ENCODE assay signal across 8 cellular contexts in genomic region chr10:102460836-102461186, GRCh38. TPM values are rescaled to one million over a fixed set of nuclear protein-coding genes. Genes with fewer than 3 reads are reported as not detected.
DNase-seq lines count a peak whose midpoint lies in the region; ATAC-seq and TF ChIP-seq lines count a peak whose summit lies in the region.

No MANE protein-coding gene starts in this region.

- POLR2A ChIA-PET in PC-3 (lab: Charles Lee; ENCODE audit: unreplicated experiment) = no interaction called here

- H3K9ac ChIP-seq in GM23248 = peak overlapping the region; percentile 52
- no peak overlapping the region for H3K9ac ChIP-seq in PC-3 (ENCODE audit: low read length)
- H3K9ac ChIP-seq in trophoblast cell (ENCODE audit: low read length) = no peak overlapping the region

- peak overlapping the region; percentile 98 for H4K8ac ChIP-seq in trophoblast cell (ENCODE audit: low read depth, low read length)

- ATAC-seq in PC-3 (peak; percentile 11), esophagus mucosa (peak; percentile 10)

- peak overlapping the region; percentile 38 for H3K4ac ChIP-seq in trophoblast cell (ENCODE audit: low read depth, low read length)

- no peak overlapping the region for H2BK5ac ChIP-seq in trophoblast cell (ENCODE audit: low read depth, low read length, poor library complexity)

- no peaks in the 10 kb centered on the region for H3K79me2 ChIP-seq in GM23248 (ENCODE audit: insufficient read depth)
- H3K79me2 ChIP-seq in PC-3 (ENCODE audit: low read length) = no peaks in the 10 kb centered on the region
- H3K79me2 ChIP-seq in trophoblast cell (ENCODE audit: control insufficient read depth, insufficient read depth, low read length, poor library complexity) = peaks cover 3% of the 10 kb centered on the region

- in situ Hi-C loops in GM23248 (cut with MboI) = no loop called here

- H3K9me3 ChIP-seq in GM23248 (ENCODE audit: low read depth) = no peaks in the 10 kb centered on the region
- no peaks in the 10 kb centered on the region for H3K9me3 ChIP-seq in PC-3 (ENCODE audit: low read length)
- peaks cover 1% of the 10 kb centered on the region for H3K9me3 ChIP-seq in trophoblast cell (ENCODE audit: insufficient read depth, low read depth, low read length)

- H3K9me2 ChIP-seq in GM23248 (ENCODE audit: insufficient read depth) (no peaks in the 10 kb centered on the region), PC-3 (replicated peaks; ENCODE audit: low read length) (no peaks in the 10 kb centered on the region)

- H2BK12ac ChIP-seq in trophoblast cell (ENCODE audit: low read length) = peak overlapping the region; percentile 75

- CTCF ChIA-PET in PC-3 (lab: Charles Lee) = interaction anchor here (0.6 kb wide), 1 partner anchor 255 kb away, joined by 15 read pairs; no protein-coding TSS in a partner anchor

- H3K4me3 ChIP-seq in GM12865 (ENCODE audit: low read depth, low read length) = peak overlapping the region; percentile 74
- peak overlapping the region; percentile 70 for H3K4me3 ChIP-seq in GM23248
- peak overlapping the region; percentile 67; the same call in 1 of the 2 replicates for H3K4me3 ChIP-seq in PC-3 (ENCODE audit: low read length)
- no peak overlapping the region for H3K4me3 ChIP-seq in trophoblast cell (ENCODE audit: low read depth, low read length)

- H3K4me1 ChIP-seq in GM23248 (ENCODE audit: insufficient read depth) (peaks cover 5% of the 10 kb centered on the region), PC-3 (ENCODE audit: insufficient read depth, low read length) (peaks cover 6% of the 10 kb centered on the region; the same call in 1 of the 2 replicates), trophoblast cell (ENCODE audit: control insufficient read depth in 1 of 2, insufficient read depth in 2 of 2, low read length in 2 of 2) (peaks cover 14 to 19% of the 10 kb centered on the region in 2 experiments)

- H3K36me3 ChIP-seq in GM23248 (ENCODE audit: low read depth) = no peaks in the 10 kb centered on the region
- H3K36me3 ChIP-seq in PC-3 (ENCODE audit: low read depth, low read length) = no peaks in the 10 kb centered on the region
- H3K36me3 ChIP-seq in trophoblast cell (ENCODE audit: control insufficient read depth in 1 of 2, insufficient read depth in 2 of 2, low read length in 2 of 2) = peaks cover 0 to 2% of the 10 kb centered on the region in 2 experiments

- H3K27ac ChIP-seq in GM23248 (no peak overlapping the region), PC-3 (ENCODE audit: low read length) (no peak overlapping the region), trophoblast cell (ENCODE audit: low read depth, low read length) (peak overlapping the region; percentile 2)

- H3K79me1 ChIP-seq in trophoblast cell (ENCODE audit: low read length) = peaks cover 8% of the 10 kb centered on the region

- peak overlapping the region; percentile 74 for H2BK120ac ChIP-seq in trophoblast cell (ENCODE audit: insufficient read depth, low read length, poor library complexity)

- WGBS in GM23248 (ENCODE audit: low coverage in 1 of 2, low lambda C conversion rate in 2 of 2, missing lambda C conversion rate in 2 of 2), 2 experiments = 41 to 42% methylated on average over 8 of the region's 8 CpGs
- WGBS in trophoblast cell (ENCODE audit: extremely low coverage, insufficient coverage, insufficient read length) = no CpG with 5 or more reads among the region's 8 CpGs

- intact Hi-C loops in PC-3 (cut with micrococcal nuclease) = no loop called here

- H3F3A ChIP-seq in GM23248 (ENCODE audit: insufficient read depth) (0 out of 2 replicates have a peak, but pooled peaks cover 6% of the 10 kb centered on the region), PC-3 (ENCODE audit: low read length, unreplicated experiment) (no peaks in the 10 kb centered on the region)

- H4K20me1 ChIP-seq in GM23248 (ENCODE audit: insufficient read depth) = no peaks in the 10 kb centered on the region
- H4K20me1 ChIP-seq in PC-3 (ENCODE audit: low read length) = no peaks in the 10 kb centered on the region

- TF ChIP-seq CTCF in GM12865 (IDR thresholded peaks at IDR 0.05; ENCODE audit: insufficient read depth, low read depth, low read length, missing control alignments) = no peak
- no peak for TF ChIP-seq CTCF in PC-3 (conservative IDR thresholded peaks at IDR 0.05; ENCODE audit: low read depth, low read length)

- peak overlapping the region; percentile 80 for H2AFZ ChIP-seq in GM23248
- H2AFZ ChIP-seq in PC-3 (ENCODE audit: low read length) = peak overlapping the region; percentile 93
- H2AFZ ChIP-seq in trophoblast cell (ENCODE audit: insufficient read depth, low read length, poor library complexity) = peak overlapping the region; percentile 94

- peak overlapping the region; percentile 87 for H4K91ac ChIP-seq in trophoblast cell (ENCODE audit: low read depth, low read length)

- BruUV-seq in PC-3 (replicated peaks; lab: Mats Ljungman, UMichigan) = no TSS peak

- H3K14ac ChIP-seq in trophoblast cell (ENCODE audit: low read length) = peak overlapping the region; percentile 45

- no peaks in the 10 kb centered on the region for H3K27me3 ChIP-seq in GM23248 (replicated peaks; ENCODE audit: insufficient read depth)
- H3K27me3 ChIP-seq in PC-3 (ENCODE audit: low read length) = no peaks in the 10 kb centered on the region
- H3K27me3 ChIP-seq in trophoblast cell (ENCODE audit: insufficient read depth, low read length) = no peaks in the 10 kb centered on the region

- H4K12ac ChIP-seq in trophoblast cell (ENCODE audit: low read depth, low read length) = peak overlapping the region; percentile 93

- H3K23ac ChIP-seq in trophoblast cell (ENCODE audit: low read length) = no peak overlapping the region

- DNase-seq in GM12865 (ENCODE audit: low read depth) = no peak
- DNase-seq in GM23248 = no peak
- no peak for DNase-seq in PC-3
- no peak for DNase-seq in trophoblast cell
- no peak for DNase-seq in HK-2 (ENCODE audit: unreplicated experiment)
- DNase-seq in NCI-H1417 (lab: John Stamatoyannopoulos, UW) = no peak
- DNase-seq in A172 (ENCODE audit: low spot score) = no peak

- H3K18ac ChIP-seq in trophoblast cell (ENCODE audit: low read length) = peak overlapping the region; percentile 11

- H2AK5ac ChIP-seq in trophoblast cell (ENCODE audit: low read length) = peak overlapping the region; percentile 55

- H3K4me2 ChIP-seq in GM23248 (ENCODE audit: unreplicated experiment) (peak overlapping the region; percentile 84), PC-3 (ENCODE audit: low read length) (peak overlapping the region; percentile 98), trophoblast cell (ENCODE audit: low read length) (peak overlapping the region; percentile 95)

RNA-seq across cellular contexts. Expression of gene C10orf95, which starts 9.5 kb away (rescaled TPM):
- total RNA-seq in GM23248 (2014; rRNA removed; shearing (Covaris generic)) = not detected in 2 replicates
- not detected in 2 replicates for polyA plus RNA-seq in GM23248 (2016; fragmentation: Nextera tagmentation; extraction: Ambion mirVana)
- 1.6 and 1.9 TPM in 2 replicates for total RNA-seq in PC-3 (2014; rRNA removed)
- total RNA-seq in esophagus mucosa = 1.6 TPM
- polyA plus RNA-seq in trophoblast cell (2013) = 17.4 and 19.7 TPM in 2 replicates
- total RNA-seq in A172 (2014; rRNA removed; shearing (Covaris generic)) = not detected in 2 replicates

RNA-seq across cellular contexts. Expression of gene CUEDC2, which starts 28.4 kb away (rescaled TPM):
- 54.1 and 58.8 TPM in 2 replicates for total RNA-seq in GM23248 (2014; rRNA removed; shearing (Covaris generic))
- polyA plus RNA-seq in GM23248 (2016; fragmentation: Nextera tagmentation; extraction: Ambion mirVana) = 85.9 and 87.6 TPM in 2 replicates
- total RNA-seq in PC-3 (2014; rRNA removed) (50.6 and 51.4 TPM in 2 replicates), esophagus mucosa (23.7 TPM)
- 45.8 and 49.8 TPM in 2 replicates for polyA plus RNA-seq in trophoblast cell (2013)
- 121 and 123 TPM in 2 replicates for total RNA-seq in A172 (2014; rRNA removed; shearing (Covaris generic))

RNA-seq across cellular contexts. Expression of gene FBXL15, which starts 40.2 kb away (rescaled TPM):
- total RNA-seq in GM23248 (2014; rRNA removed; shearing (Covaris generic)) = 23.1 and 23.6 TPM in 2 replicates
- polyA plus RNA-seq in GM23248 (2016; fragmentation: Nextera tagmentation; extraction: Ambion mirVana) = 17.7 and 19.8 TPM in 2 replicates
- total RNA-seq in PC-3 (2014; rRNA removed) (10.1 and 12.7 TPM in 2 replicates), esophagus mucosa (9.4 TPM)
- 6.1 and 6.6 TPM in 2 replicates for polyA plus RNA-seq in trophoblast cell (2013)
- 14.6 and 20.0 TPM in 2 replicates for total RNA-seq in A172 (2014; rRNA removed; shearing (Covaris generic))

RNA-seq across cellular contexts. Expression of gene ACTR1A, which starts 41.7 kb away (rescaled TPM):
- 109 and 134 TPM in 2 replicates for total RNA-seq in GM23248 (2014; rRNA removed; shearing (Covaris generic))
- polyA plus RNA-seq in GM23248 (2016; fragmentation: Nextera tagmentation; extraction: Ambion mirVana) = 127 and 134 TPM in 2 replicates
- total RNA-seq in PC-3 (2014; rRNA removed) (69.9 and 72.7 TPM in 2 replicates), esophagus mucosa (67.3 TPM)
- polyA plus RNA-seq in trophoblast cell (2013) = 75.7 and 77.7 TPM in 2 replicates
- total RNA-seq in A172 (2014; rRNA removed; shearing (Covaris generic)) = 163 and 193 TPM in 2 replicates

RNA-seq across cellular contexts. Expression of gene PSD, which starts 42.2 kb away (rescaled TPM):
- total RNA-seq in GM23248 (2014; rRNA removed; shearing (Covaris generic)) = 1.0 and 11.3 TPM in 2 replicates
- polyA plus RNA-seq in GM23248 (2016; fragmentation: Nextera tagmentation; extraction: Ambion mirVana) = 0.95 and 1.8 TPM in 2 replicates
- 0.22 and 0.23 TPM in 2 replicates for total RNA-seq in PC-3 (2014; rRNA removed)
- 2.0 TPM for total RNA-seq in esophagus mucosa
- 0.78 and 0.92 TPM in 2 replicates for polyA plus RNA-seq in trophoblast cell (2013)
- 0.07 TPM in 1 of 2 replicates, not detected in the other for total RNA-seq in A172 (2014; rRNA removed; shearing (Covaris generic))
